ENCODE assay signal across 20 cellular contexts in genomic region chr9:36874921-36875320, GRCh38.
DNase-seq lines count a peak whose midpoint lies in the region; ATAC-seq, FAIRE-seq and TF ChIP-seq lines count a peak whose summit lies in the region.
"Had no signal": no experiment of that assay in that cellular context is flagged by ENCODE, and none has a peak within 500 bp of the region (broad histone marks: within the 10 kb centered on the region; RNA-seq: fewer than 3 reads in every experiment).

No MANE protein-coding gene starts in this region.

- intact Hi-C loops in spleen (cut with DNase I; ENCODE audit: low total_unique reads), result loop anchor here (10.0 kb wide), 1 partner anchor 460 kb away; no protein-coding TSS in a partner anchor

- TF ChIP-seq POLR2A in spleen (IDR thresholded peaks at IDR 0.05), result no peak

- no peak for ATAC-seq in HG03175 (IDR thresholded peaks at IDR 0.05; ENCODE audit: unreplicated experiment)
- ATAC-seq: activated naive CD8-positive, alpha-beta T cell treated with anti-CD3 and anti-CD28 coated beads, Interleukin-2, amount 50 U/mL, for 24 hours; heart left ventricle; pancreas; stimulated activated naive CD8-positive, alpha-beta T cell treated with anti-CD3 and anti-CD28 coated beads, Interleukin-15, amount 100 ng/mL, for 72 hours had no signal

- peak; percentile 1 for DNase-seq in GM04504 (ENCODE audit: low read depth)
- DNase-seq in NCI-H226, result peak; percentile 23
- DNase-seq in choroid plexus epithelial cell (ENCODE audit: low read depth), result peak; percentile 30
- DNase-seq in spleen, result peak; percentile 47
- DNase-seq in iPS-NIHi7 (ENCODE audit: extremely low spot score), result no peak
- DNase-seq in RCC 7860 (ENCODE audit: low spot score), result no peak
- DNase-seq: activated CD4-positive, alpha-beta T cell treated with anti-CD3 and anti-CD28 coated beads for 1 hour; activated naive CD8-positive, alpha-beta T cell treated with anti-CD3 and anti-CD28 coated beads, Interleukin-2, amount 50 U/mL, for 24 hours; CD4-positive, CD25-positive, alpha-beta regulatory T cell; colonic mucosa; heart left ventricle; NCI-H146; NCI-H526 treated with DMSO at 0.1 percent for 48 hours; pancreas; stimulated activated naive CD8-positive, alpha-beta T cell treated with anti-CD3 and anti-CD28 coated beads, Interleukin-15, amount 100 ng/mL, for 72 hours; T-helper 1 cell had no signal

- peak overlapping the region in 1 of 8 donors; percentile 58 for H3K27ac ChIP-seq in spleen
- H3K27ac ChIP-seq: colonic mucosa, heart left ventricle, pancreas, RWPE1, vagina had no signal

- no peaks in the 10 kb centered on the region for H3K27me3 ChIP-seq in spleen (replicated peaks in 1 of 7)
- H3K27me3 ChIP-seq: colonic mucosa, pancreas, vagina had no signal

- TF ChIP-seq CTCF in choroid plexus epithelial cell (conservative IDR thresholded peaks at IDR 0.05; ENCODE audit: low read depth, low read length), result no peak
- TF ChIP-seq CTCF in spleen (IDR thresholded peaks at IDR 0.05 in 8 of 11, conservative IDR thresholded peaks at IDR 0.05 in 3 of 11), result no peak

- 64 to 87% (median 70%) methylated on average over 6 of the region's 6 CpGs for WGBS in spleen, 5 donors

- H3K36me3 ChIP-seq in spleen, result peaks cover 0 to 22% (median 0%) of the 10 kb centered on the region in 6 donors
- H3K36me3 ChIP-seq: colonic mucosa, heart left ventricle, pancreas, vagina had no signal

- no peaks in the 10 kb centered on the region for H3K9me3 ChIP-seq in spleen
- H3K9me3 ChIP-seq: colonic mucosa, heart left ventricle, pancreas, vagina had no signal

- H3K4me3 ChIP-seq in choroid plexus epithelial cell (ENCODE audit: low read depth, low read length) (no peak overlapping the region), spleen (no peak overlapping the region)
- H3K4me3 ChIP-seq: colonic mucosa, heart left ventricle, pancreas, vagina had no signal

- no peak for FAIRE-seq in RCC 7860 (lab: Jason Lieb, UNC)
- FAIRE-seq: H54, pancreas had no signal

- peaks cover 0 to 55% (median 7%) of the 10 kb centered on the region in 6 donors for H3K4me1 ChIP-seq in spleen
- H3K4me1 ChIP-seq: colonic mucosa, heart left ventricle, pancreas, vagina had no signal

Comparison
In these comparisons a context has a peak if more than half of its experiments do, and no peak if none do; other contexts are left out.
1. DNase-seq: peak in GM04504 (single experiment), NCI-H226 (single experiment), choroid plexus epithelial cell (single experiment) and spleen (single experiment); none in iPS-NIHi7 (single experiment) and RCC 7860 (single experiment).